ENCODE assay signal across 13 cellular contexts in genomic region chr20:44137210-44137781, GRCh38. TPM values are rescaled to one million over a fixed set of nuclear protein-coding genes. Genes with fewer than 3 reads are reported as not detected.
DNase-seq lines count a peak whose midpoint lies in the region; ATAC-seq lines count a peak whose summit lies in the region.
"Had no signal": no experiment of that assay in that cellular context is flagged by ENCODE, and none has a peak within 500 bp of the region (broad histone marks: within the 10 kb centered on the region; RNA-seq: fewer than 3 reads in every experiment).

No MANE protein-coding gene starts in this region.

- H3K27ac ChIP-seq in ectodermal cell (ENCODE audit: insufficient read depth, low read depth, low read length, poor library complexity, severe bottlenecking) (peak overlapping the region; percentile 88), layer of hippocampus (ENCODE audit: low read depth, low read length) (peak overlapping the region; percentile 13)

- H3K36me3 Mint-ChIP-seq in activated naive CD4-positive, alpha-beta T cell treated with anti-CD3 and anti-CD28 coated beads for 36 hours (ENCODE audit: low read depth), result no peaks in the 10 kb centered on the region

- no peak overlapping the region for H3K27ac Mint-ChIP-seq in activated naive CD4-positive, alpha-beta T cell treated with anti-CD3 and anti-CD28 coated beads for 36 hours
- H3K27ac Mint-ChIP-seq: activated T-cell treated with anti-CD3 and anti-CD28 coated beads, Interleukin-2, amount 50 U/mL, for 72 hours had no signal

- H3K36me3 ChIP-seq in ectodermal cell (ENCODE audit: control insufficient read depth, insufficient read depth, low read length), result no peaks in the 10 kb centered on the region
- no peaks in the 10 kb centered on the region for H3K36me3 ChIP-seq in skeletal muscle satellite cell (ENCODE audit: insufficient read depth, low read length)

- H3K4me1 ChIP-seq in ectodermal cell (ENCODE audit: control insufficient read depth, insufficient read depth, low read length), result peaks cover 11% of the 10 kb centered on the region
- H3K4me1 ChIP-seq in skeletal muscle satellite cell (ENCODE audit: control insufficient read depth, insufficient read depth, low read length), result peaks cover 15% of the 10 kb centered on the region

- peaks cover 4% of the 10 kb centered on the region for H3K27me3 Mint-ChIP-seq in activated naive CD4-positive, alpha-beta T cell treated with anti-CD3 and anti-CD28 coated beads for 36 hours (ENCODE audit: low read depth)

- intact Hi-C loops in activated naive CD4-positive, alpha-beta T cell treated with anti-CD3 and anti-CD28 coated beads for 36 hours (cut with micrococcal nuclease), result no loop called here

- peak; percentile 66 for DNase-seq in HPDE6-E6E7 (ENCODE audit: extremely low spot score)
- no peak for DNase-seq in activated naive CD4-positive, alpha-beta T cell treated with anti-CD3 and anti-CD28 coated beads for 36 hours
- no peak for DNase-seq in activated T-cell treated with anti-CD3 and anti-CD28 coated beads, Interleukin-2, amount 50 U/mL, for 48 hours
- no peak for DNase-seq in SKM-1 (lab: John Stamatoyannopoulos, UW; ENCODE audit: unreplicated experiment)
- DNase-seq: activated T-cell treated with anti-CD3 and anti-CD28 coated beads, Interleukin-2, amount 50 U/mL, for 72 hours; DMS153; effector memory CD4-positive, alpha-beta T cell; T1000 had no signal

- ATAC-seq in GM18520 (IDR thresholded peaks at IDR 0.05; ENCODE audit: unreplicated experiment), result no peak
- ATAC-seq: activated T-cell treated with anti-CD3 and anti-CD28 coated beads, Interleukin-2, amount 50 U/mL, for 72 hours had no signal

- H3K4me2 ChIP-seq in skeletal muscle satellite cell (ENCODE audit: low read length), result no peak overlapping the region

- no peaks in the 10 kb centered on the region for H3K4me1 Mint-ChIP-seq in activated naive CD4-positive, alpha-beta T cell treated with anti-CD3 and anti-CD28 coated beads for 36 hours (ENCODE audit: low read depth)

- H3K27me3 ChIP-seq in ectodermal cell (ENCODE audit: control insufficient read depth, insufficient read depth, low read length, poor library complexity, severe bottlenecking) (no peaks in the 10 kb centered on the region), layer of hippocampus (ENCODE audit: control insufficient read depth, insufficient read depth, low read length) (no peaks in the 10 kb centered on the region), skeletal muscle satellite cell (ENCODE audit: control insufficient read depth, insufficient read depth, low read length) (peaks cover 18% of the 10 kb centered on the region)

- H3K9me3 ChIP-seq in ectodermal cell (ENCODE audit: control insufficient read depth, low read length) (no peaks in the 10 kb centered on the region), skeletal muscle satellite cell (replicated peaks; ENCODE audit: low read length) (no peaks in the 10 kb centered on the region)

- H3K4me3 ChIP-seq in ectodermal cell (ENCODE audit: insufficient read depth, low read depth, low read length), result no peak overlapping the region
- no peak overlapping the region for H3K4me3 ChIP-seq in skeletal muscle satellite cell (ENCODE audit: low read length)
- H3K4me3 ChIP-seq: lung had no signal

- no peaks in the 10 kb centered on the region for H3K9me3 Mint-ChIP-seq in activated naive CD4-positive, alpha-beta T cell treated with anti-CD3 and anti-CD28 coated beads for 36 hours
- H3K9me3 Mint-ChIP-seq: activated T-cell treated with anti-CD3 and anti-CD28 coated beads, Interleukin-2, amount 50 U/mL, for 72 hours had no signal

- CTCF ChIA-PET in activated naive CD4-positive, alpha-beta T cell treated with anti-CD3 and anti-CD28 coated beads for 36 hours (lab: Charles Lee), result interaction anchor here (1.7 kb wide), 1 partner anchor 52 kb away, joined by 5 read pairs; no protein-coding TSS in a partner anchor

- no peak overlapping the region for H3K4me3 Mint-ChIP-seq in activated naive CD4-positive, alpha-beta T cell treated with anti-CD3 and anti-CD28 coated beads for 36 hours
- H3K4me3 Mint-ChIP-seq: activated T-cell treated with anti-CD3 and anti-CD28 coated beads, Interleukin-2, amount 50 U/mL, for 72 hours had no signal

- H3K9ac ChIP-seq in skeletal muscle satellite cell (ENCODE audit: low read depth, low read length), result peak overlapping the region; percentile 53

- WGBS in ectodermal cell, 2 experiments, result 12 to 14% methylated on average over 18 of the region's 18 CpGs

RNA-seq across cellular contexts. Expression of gene JPH2, which starts 49.7 kb away (rescaled TPM):
- polyA plus RNA-seq in ectodermal cell (2013, experiment 1 of 4), result 0.87 TPM
- polyA plus RNA-seq in ectodermal cell (2013, experiment 2 of 4), result 1.2 TPM
- 1.2 TPM for polyA plus RNA-seq in ectodermal cell (2013, experiment 3 of 4)
- 1.1 TPM for polyA plus RNA-seq in ectodermal cell (2013, experiment 4 of 4)
- under 0.01 and 5.9 TPM in 2 replicates for total RNA-seq in skeletal muscle satellite cell (2012; rRNA removed)
- total RNA-seq in activated naive CD4-positive, alpha-beta T cell treated with anti-CD3 and anti-CD28 coated beads for 36 hours, result not detected
